In genomic region chr15:40142428-40142827, GRCh38 we compare ENCODE assay signal across 2 cellular contexts.
TF ChIP-seq lines count a peak whose summit lies in the region.

No MANE protein-coding gene starts in this region.

TF ChIP-seq in GM23338, 12 proteins besides CTCF, POLR2A, EP300 and RAD21:
- TF ChIP-seq JUNB (IDR thresholded peaks at IDR 0.05; ENCODE audit: unreplicated experiment) (no peak), NANOG (IDR thresholded peaks at IDR 0.05; ENCODE audit: borderline replicate concordance) (no peak), POLR2AphosphoS5 (IDR thresholded peaks at IDR 0.05; ENCODE audit: low read depth) (no peak), EZH2phosphoT487 (IDR thresholded peaks at IDR 0.05; ENCODE audit: unreplicated experiment) (no peak), EZH2 (IDR thresholded peaks at IDR 0.05; ENCODE audit: low read depth, unreplicated experiment) (no peak), ZNF114 (CRISPR knock-in tag; IDR thresholded peaks at IDR 0.05) (no peak), CREB1 (CRISPR knock-in tag; IDR thresholded peaks at IDR 0.05; ENCODE audit: low read depth) (no peak), REST (IDR thresholded peaks at IDR 0.05; ENCODE audit: unreplicated experiment) (no peak), ZNF331 (CRISPR knock-in tag; IDR thresholded peaks at IDR 0.05; ENCODE audit: low read depth) (no peak), STAT1 (IDR thresholded peaks at IDR 0.05; ENCODE audit: unreplicated experiment) (no peak)
- TF ChIP-seq, protein P1, sequence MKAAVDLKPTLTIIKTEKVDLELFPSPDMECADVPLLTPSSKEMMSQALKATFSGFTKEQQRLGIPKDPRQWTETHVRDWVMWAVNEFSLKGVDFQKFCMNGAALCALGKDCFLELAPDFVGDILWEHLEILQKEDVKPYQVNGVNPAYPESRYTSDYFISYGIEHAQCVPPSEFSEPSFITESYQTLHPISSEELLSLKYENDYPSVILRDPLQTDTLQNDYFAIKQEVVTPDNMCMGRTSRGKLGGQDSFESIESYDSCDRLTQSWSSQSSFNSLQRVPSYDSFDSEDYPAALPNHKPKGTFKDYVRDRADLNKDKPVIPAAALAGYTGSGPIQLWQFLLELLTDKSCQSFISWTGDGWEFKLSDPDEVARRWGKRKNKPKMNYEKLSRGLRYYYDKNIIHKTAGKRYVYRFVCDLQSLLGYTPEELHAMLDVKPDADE (IDR thresholded peaks at IDR 0.05): no peak
- TF ChIP-seq, protein P2, sequence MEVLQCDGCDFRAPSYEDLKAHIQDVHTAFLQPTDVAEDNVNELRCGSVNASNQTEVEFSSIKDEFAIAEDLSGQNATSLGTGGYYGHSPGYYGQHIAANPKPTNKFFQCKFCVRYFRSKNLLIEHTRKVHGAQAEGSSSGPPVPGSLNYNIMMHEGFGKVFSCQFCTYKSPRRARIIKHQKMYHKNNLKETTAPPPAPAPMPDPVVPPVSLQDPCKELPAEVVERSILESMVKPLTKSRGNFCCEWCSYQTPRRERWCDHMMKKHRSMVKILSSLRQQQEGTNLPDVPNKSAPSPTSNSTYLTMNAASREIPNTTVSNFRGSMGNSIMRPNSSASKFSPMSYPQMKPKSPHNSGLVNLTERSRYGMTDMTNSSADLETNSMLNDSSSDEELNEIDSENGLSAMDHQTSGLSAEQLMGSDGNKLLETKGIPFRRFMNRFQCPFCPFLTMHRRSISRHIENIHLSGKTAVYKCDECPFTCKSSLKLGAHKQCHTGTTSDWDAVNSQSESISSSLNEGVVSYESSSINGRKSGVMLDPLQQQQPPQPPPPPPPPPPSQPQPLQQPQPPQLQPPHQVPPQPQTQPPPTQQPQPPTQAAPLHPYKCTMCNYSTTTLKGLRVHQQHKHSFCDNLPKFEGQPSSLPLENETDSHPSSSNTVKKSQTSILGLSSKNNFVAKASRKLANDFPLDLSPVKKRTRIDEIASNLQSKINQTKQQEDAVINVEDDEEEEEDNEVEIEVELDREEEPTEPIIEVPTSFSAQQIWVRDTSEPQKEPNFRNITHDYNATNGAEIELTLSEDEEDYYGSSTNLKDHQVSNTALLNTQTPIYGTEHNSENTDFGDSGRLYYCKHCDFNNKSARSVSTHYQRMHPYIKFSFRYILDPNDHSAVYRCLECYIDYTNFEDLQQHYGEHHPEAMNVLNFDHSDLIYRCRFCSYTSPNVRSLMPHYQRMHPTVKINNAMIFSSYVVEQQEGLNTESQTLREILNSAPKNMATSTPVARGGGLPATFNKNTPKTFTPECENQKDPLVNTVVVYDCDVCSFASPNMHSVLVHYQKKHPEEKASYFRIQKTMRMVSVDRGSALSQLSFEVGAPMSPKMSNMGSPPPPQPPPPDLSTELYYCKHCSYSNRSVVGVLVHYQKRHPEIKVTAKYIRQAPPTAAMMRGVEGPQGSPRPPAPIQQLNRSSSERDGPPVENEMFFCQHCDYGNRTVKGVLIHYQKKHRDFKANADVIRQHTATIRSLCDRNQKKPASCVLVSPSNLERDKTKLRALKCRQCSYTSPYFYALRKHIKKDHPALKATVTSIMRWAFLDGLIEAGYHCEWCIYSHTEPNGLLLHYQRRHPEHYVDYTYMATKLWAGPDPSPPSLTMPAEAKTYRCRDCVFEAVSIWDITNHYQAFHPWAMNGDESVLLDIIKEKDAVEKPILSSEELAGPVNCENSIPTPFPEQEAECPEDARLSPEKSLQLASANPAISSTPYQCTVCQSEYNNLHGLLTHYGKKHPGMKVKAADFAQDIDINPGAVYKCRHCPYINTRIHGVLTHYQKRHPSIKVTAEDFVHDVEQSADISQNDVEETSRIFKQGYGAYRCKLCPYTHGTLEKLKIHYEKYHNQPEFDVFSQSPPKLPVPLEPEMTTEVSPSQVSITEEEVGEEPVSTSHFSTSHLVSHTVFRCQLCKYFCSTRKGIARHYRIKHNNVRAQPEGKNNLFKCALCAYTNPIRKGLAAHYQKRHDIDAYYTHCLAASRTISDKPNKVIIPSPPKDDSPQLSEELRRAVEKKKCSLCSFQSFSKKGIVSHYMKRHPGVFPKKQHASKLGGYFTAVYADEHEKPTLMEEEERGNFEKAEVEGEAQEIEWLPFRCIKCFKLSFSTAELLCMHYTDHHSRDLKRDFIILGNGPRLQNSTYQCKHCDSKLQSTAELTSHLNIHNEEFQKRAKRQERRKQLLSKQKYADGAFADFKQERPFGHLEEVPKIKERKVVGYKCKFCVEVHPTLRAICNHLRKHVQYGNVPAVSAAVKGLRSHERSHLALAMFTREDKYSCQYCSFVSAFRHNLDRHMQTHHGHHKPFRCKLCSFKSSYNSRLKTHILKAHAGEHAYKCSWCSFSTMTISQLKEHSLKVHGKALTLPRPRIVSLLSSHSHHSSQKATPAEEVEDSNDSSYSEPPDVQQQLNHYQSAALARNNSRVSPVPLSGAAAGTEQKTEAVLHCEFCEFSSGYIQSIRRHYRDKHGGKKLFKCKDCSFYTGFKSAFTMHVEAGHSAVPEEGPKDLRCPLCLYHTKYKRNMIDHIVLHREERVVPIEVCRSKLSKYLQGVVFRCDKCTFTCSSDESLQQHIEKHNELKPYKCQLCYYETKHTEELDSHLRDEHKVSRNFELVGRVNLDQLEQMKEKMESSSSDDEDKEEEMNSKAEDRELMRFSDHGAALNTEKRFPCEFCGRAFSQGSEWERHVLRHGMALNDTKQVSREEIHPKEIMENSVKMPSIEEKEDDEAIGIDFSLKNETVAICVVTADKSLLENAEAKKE (CRISPR knock-in tag; IDR thresholded peaks at IDR 0.05): no peak

TF ChIP-seq in K562, 482 proteins besides CTCF, POLR2A, EP300 and RAD21:
- TF ChIP-seq ZKSCAN3 (CRISPR knock-in tag; IDR thresholded peaks at IDR 0.05) (no peak), ZFP30 (CRISPR knock-in tag; IDR thresholded peaks at IDR 0.05; ENCODE audit: borderline replicate concordance) (no peak), HNRNPLL (IDR thresholded peaks at IDR 0.05; ENCODE audit: low read depth, low read length, poor library complexity, severe bottlenecking) (no peak), CBX2 (IDR thresholded peaks at IDR 0.05; ENCODE audit: insufficient read depth, low read length, poor library complexity, severe bottlenecking) (no peak), KDM1A (IDR thresholded peaks at IDR 0.05) (no peak), ZEB2 (IDR thresholded peaks at IDR 0.05) (no peak), TAL1 (IDR thresholded peaks at IDR 0.05) (no peak)
TF ChIP-seq in K562: peak in this region for 0.
